31 cellular contexts compared by ENCODE assay signal in the genomic region with DNA sequence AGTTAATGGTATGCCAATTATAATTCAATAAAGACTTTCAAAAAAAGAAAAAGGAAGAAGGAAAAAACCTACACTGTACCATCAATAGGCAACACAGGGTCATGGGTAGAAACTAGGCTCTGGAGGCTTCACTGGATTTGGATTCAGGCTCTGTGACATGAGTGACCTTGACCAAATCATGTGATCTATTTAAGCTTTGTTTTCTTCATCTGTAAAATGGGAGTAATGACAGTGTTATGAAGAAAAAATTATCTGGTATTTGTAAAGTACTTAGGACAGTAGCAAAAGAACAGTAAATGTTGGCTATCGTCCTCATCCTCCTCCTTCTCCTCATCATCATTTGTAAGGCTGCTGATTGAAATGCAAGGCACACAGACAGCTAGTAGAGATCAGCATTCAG. TPM values are rescaled to one million over a fixed set of nuclear protein-coding genes. Genes with fewer than 3 reads are reported as not detected.
"Had no signal": no experiment of that assay in that cellular context is flagged by ENCODE, and none has a peak within 500 bp of the region (broad histone marks: within the 10 kb centered on the region; RNA-seq: fewer than 3 reads in every experiment).

No MANE protein-coding gene starts in this region.

- H3K9me3 Mint-ChIP-seq: stimulated activated naive B cell treated with anti-CD40 and anti-IgM and Interleukin-4, amounts not matched to agents 10 μg/mL and 1 μg/mL and 100 μg/mL, for 72 hours had no signal

- FAIRE-seq: islet of Langerhans, kidney, urothelium cell line had no signal

- H3K4me1 ChIP-seq: lower lobe of right lung, parathyroid adenoma, psoas muscle, testis, upper lobe of right lung had no signal

- H3K27ac ChIP-seq: left lung, lower lobe of right lung, neutrophil, parathyroid adenoma, psoas muscle, skin epidermis, stomach, testis, thyroid gland, upper lobe of right lung had no signal

- H3K79me2 ChIP-seq: parathyroid adenoma had no signal

- ATAC-seq: left colon; left lung; lower lobe of right lung; naive thymus-derived CD8-positive, alpha-beta T cell; sciatic nerve; stimulated activated naive B cell treated with anti-CD40 and anti-IgM and Interleukin-4, amounts not matched to agents 10 μg/mL and 1 μg/mL and 100 μg/mL, for 72 hours; stimulated activated naive CD8-positive, alpha-beta T cell treated with anti-CD3 and anti-CD28 coated beads, Interleukin-15, Interleukin-2, amounts not matched to agents 100 U/mL and 50 U/mL, for 24 hours; upper lobe of right lung had no signal

- H3K27me3 ChIP-seq: left lung, neutrophil, stomach, testis, thyroid gland, upper lobe of right lung had no signal

- H3K4me1 Mint-ChIP-seq: immature natural killer cell; naive thymus-derived CD8-positive, alpha-beta T cell; neural crest cell had no signal

- H3K4me3 ChIP-seq: left lung, lower lobe of right lung, psoas muscle, skin epidermis, stomach, testis, thyroid gland, upper lobe of right lung had no signal

- DNase-seq: hypothalamus; immature natural killer cell; kidney; left colon; left lung; lower lobe of right lung; mammary epithelial cell; mesenchymal stem cell; naive thymus-derived CD8-positive, alpha-beta T cell; occipital lobe; psoas muscle; stimulated activated CD4-positive, alpha-beta T cell treated with anti-CD3 and anti-CD28 coated beads, Interleukin-12 subunit alpha, Interleukin-12 subunit beta, amount 100 ng/mL, for 4 hours; stimulated activated CD4-positive, alpha-beta T cell treated with anti-CD3 and anti-CD28 coated beads, Interleukin-15, amount 100 ng/mL, for 24 hours; stimulated activated CD4-positive, alpha-beta T cell treated with anti-CD3 and anti-CD28 coated beads, Interleukin-2, amount 100 ng/mL, for 24 hours; stimulated activated CD4-positive, alpha-beta T cell treated with anti-CD3 and anti-CD28 coated beads, Interleukin-4, amount 100 ng/mL, for 1 hour; stimulated activated naive B cell treated with anti-CD40 and anti-IgM and Interleukin-4, amounts not matched to agents 10 μg/mL and 1 μg/mL and 100 μg/mL, for 72 hours; stimulated activated naive CD8-positive, alpha-beta T cell treated with anti-CD3 and anti-CD28 coated beads, Interleukin-15, Interleukin-2, amounts not matched to agents 100 U/mL and 50 U/mL, for 24 hours; stomach; testis; thyroid gland; trophoblast cell; upper lobe of right lung had no signal

- H3K9ac ChIP-seq: parathyroid adenoma had no signal

- H3K27ac Mint-ChIP-seq: immature natural killer cell; naive thymus-derived CD8-positive, alpha-beta T cell; stimulated activated naive B cell treated with anti-CD40 and anti-IgM and Interleukin-4, amounts not matched to agents 10 μg/mL and 1 μg/mL and 100 μg/mL, for 72 hours had no signal

- H3K9me3 ChIP-seq: left lung, lower lobe of right lung, neutrophil, psoas muscle, testis, thyroid gland, upper lobe of right lung had no signal

- H3K4me3 Mint-ChIP-seq: immature natural killer cell; naive thymus-derived CD8-positive, alpha-beta T cell; nephron; neural crest cell; stimulated activated naive B cell treated with anti-CD40 and anti-IgM and Interleukin-4, amounts not matched to agents 10 μg/mL and 1 μg/mL and 100 μg/mL, for 72 hours had no signal

- H3K36me3 ChIP-seq: left lung, lower lobe of right lung, neutrophil, stomach, thyroid gland, upper lobe of right lung had no signal

- H3K36me3 Mint-ChIP-seq: immature natural killer cell; naive thymus-derived CD8-positive, alpha-beta T cell; stimulated activated naive B cell treated with anti-CD40 and anti-IgM and Interleukin-4, amounts not matched to agents 10 μg/mL and 1 μg/mL and 100 μg/mL, for 72 hours had no signal

- H2AFZ ChIP-seq: parathyroid adenoma had no signal

RNA-seq across cellular contexts. Expression of a gene that starts 59.3 kb away (rescaled TPM):
- total RNA-seq: kidney, psoas muscle, stomach, upper lobe of right lung had no signal
- polyA plus RNA-seq: liver; mammary epithelial cell; naive thymus-derived CD8-positive, alpha-beta T cell; stomach had no signal
